18 cellular contexts compared by ENCODE assay signal in genomic region chr11:70530629-70531185, GRCh38.
"Had no signal": no experiment of that assay in that cellular context is flagged by ENCODE, and none has a peak within 500 bp of the region (broad histone marks: within the 10 kb centered on the region; RNA-seq: fewer than 3 reads in every experiment).

No MANE protein-coding gene starts in this region.

- H3K9me3 ChIP-seq: esophagus muscularis mucosa, gastroesophageal sphincter, neutrophil had no signal

- DNase-seq: effector memory CD8-positive, alpha-beta T cell; foreskin fibroblast; glutamatergic neuron; immature natural killer cell; left cardiac atrium; mesendoderm; naive B cell; nephron progenitor cell; small intestine; stimulated activated CD4-positive, alpha-beta T cell treated with anti-CD3 and anti-CD28 coated beads, Interleukin-2, amount 100 ng/mL, for 48 hours; stimulated activated naive CD4-positive, alpha-beta T cell treated with Interleukin-2 at 50 U/mL for 16 hours; trophoblast cell had no signal

- H3K27me3 ChIP-seq: esophagus muscularis mucosa, gastroesophageal sphincter, neutrophil had no signal

- H3K36me3 ChIP-seq: esophagus muscularis mucosa, gastroesophageal sphincter, neutrophil had no signal

- H3K4me1 ChIP-seq: esophagus muscularis mucosa, gastroesophageal sphincter had no signal

- H3K4me1 Mint-ChIP-seq: immature natural killer cell had no signal

- H3K27ac Mint-ChIP-seq: dendritic cell treated with granulocyte-macrophage colony-stimulating factor and Interleukin-4, amounts not matched to agents 40 ng/mL and 50 ng/mL, for 4 days; effector memory CD8-positive, alpha-beta T cell; immature natural killer cell; naive B cell; nephron progenitor cell had no signal

- H3K36me3 Mint-ChIP-seq: immature natural killer cell had no signal

- H3K9me3 Mint-ChIP-seq: effector memory CD8-positive, alpha-beta T cell; immature natural killer cell had no signal

- H3K4me3 ChIP-seq: esophagus muscularis mucosa, gastroesophageal sphincter had no signal

- ATAC-seq: effector memory CD8-positive, alpha-beta T cell; gastroesophageal sphincter; left cardiac atrium; right cardiac atrium had no signal

- H3K27me3 Mint-ChIP-seq: dendritic cell treated with granulocyte-macrophage colony-stimulating factor and Interleukin-4, amounts not matched to agents 40 ng/mL and 50 ng/mL, for 4 days had no signal

- H3K27ac ChIP-seq: epithelial cell of prostate, esophagus muscularis mucosa, gastroesophageal sphincter, neutrophil had no signal

- H3K4me3 Mint-ChIP-seq: dendritic cell treated with granulocyte-macrophage colony-stimulating factor and Interleukin-4, amounts not matched to agents 40 ng/mL and 50 ng/mL, for 4 days; effector memory CD8-positive, alpha-beta T cell; immature natural killer cell; naive B cell; nephron progenitor cell had no signal
